In the genomic region with DNA sequence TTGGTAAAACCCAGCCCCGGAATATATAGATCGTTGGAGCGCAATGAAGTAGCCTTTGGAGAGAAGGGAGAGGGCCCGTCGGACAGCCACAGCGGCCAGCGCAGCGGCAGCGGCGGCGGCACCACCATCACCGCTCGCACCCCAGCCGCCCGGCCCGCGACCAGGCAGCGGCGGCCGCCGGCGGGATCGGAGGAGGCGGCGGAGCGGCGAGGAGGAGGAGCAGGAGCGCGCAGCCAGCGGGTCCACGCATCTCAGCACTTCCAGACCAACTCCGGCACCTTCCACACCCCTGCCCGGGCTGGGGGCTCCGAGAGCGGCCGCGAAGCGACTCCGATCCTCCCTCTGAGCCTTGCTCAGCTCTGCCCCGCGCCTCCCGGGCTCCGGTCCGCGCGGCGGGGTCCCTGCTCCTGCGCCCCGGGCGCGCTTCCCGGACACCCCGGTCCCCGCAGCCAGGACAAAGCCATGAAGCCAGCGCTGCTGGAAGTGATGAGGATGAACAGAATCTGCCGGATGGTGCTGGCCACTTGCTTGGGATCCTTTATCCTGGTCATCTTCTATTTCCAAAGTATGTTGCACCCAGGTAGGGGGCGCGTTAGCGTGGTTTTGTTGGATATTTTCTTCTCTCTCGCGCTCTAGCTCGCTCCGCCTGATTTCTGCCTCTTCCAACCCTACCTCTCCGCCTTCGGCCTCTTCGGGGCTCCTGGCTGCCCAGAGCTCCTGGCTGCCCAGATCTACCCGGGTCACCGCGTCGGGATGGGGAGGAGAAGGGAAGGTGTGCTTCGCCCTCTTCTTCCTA, we compare ENCODE assay signal across 8 cellular contexts. TPM values are rescaled to one million over a fixed set of nuclear protein-coding genes. Genes with fewer than 3 reads are reported as not detected.
A peak's percentile ranks its signal among the peaks of the same experiment; 100 is the strongest.
DNase-seq lines count a peak whose midpoint lies in the region; ATAC-seq lines count a peak whose summit lies in the region.

No MANE protein-coding gene starts in this region.

- peaks cover 29% of the 10 kb centered on the region for H3K4me1 ChIP-seq in iPS-18a (ENCODE audit: control insufficient read depth, low read depth, low read length)

- intact Hi-C loops in sciatic nerve (cut with DNase I): no loop called here

- peak overlapping the region; percentile 77 for H3K9ac ChIP-seq in iPS-18a (ENCODE audit: low read length)

- H3K27me3 ChIP-seq in iPS-18a (ENCODE audit: control insufficient read depth, insufficient read depth, low read length): peaks cover 42% of the 10 kb centered on the region

- H3K9me3 ChIP-seq in iPS-18a (ENCODE audit: control insufficient read depth, low read depth, low read length): no peaks in the 10 kb centered on the region

- no peaks in the 10 kb centered on the region for H3K36me3 ChIP-seq in iPS-18a (ENCODE audit: control insufficient read depth, low read depth, low read length)

- ATAC-seq in HG02642 (IDR thresholded peaks at IDR 0.05; ENCODE audit: poor library complexity, unreplicated experiment): peak; percentile 38
- ATAC-seq in sciatic nerve: peak; percentile 76

- no peak overlapping the region for H3K27ac ChIP-seq in iPS-18a (ENCODE audit: low read length)

- H3K4me3 ChIP-seq in iPS-18a (ENCODE audit: low read length): peak overlapping the region; percentile 90

- DNase-seq in NCI-H187 (lab: John Stamatoyannopoulos, UW) (peak; percentile 52 to 68), NCI-H187 treated with DMSO at 0.1 percent for 48 hours (lab: John Stamatoyannopoulos, UW) (no peak), NCI-H1105 treated with DMSO at 0.1 percent for 48 hours (lab: John Stamatoyannopoulos, UW) (peak; percentile 81), T-helper 9 cell (peak; percentile 29), brain pericyte (ENCODE audit: low read depth, low spot score) (peak; percentile 44), sciatic nerve (ENCODE audit: low spot score) (peak; percentile 86)

RNA-seq across cellular contexts. Expression of gene CHST11, which starts 0.4 kb away (rescaled TPM):
- total RNA-seq in sciatic nerve: 19.2 TPM
